Comparison of ENCODE assay signal across 9 cellular contexts in genomic region chr1:27604579-27605299, GRCh38. TPM values are rescaled to one million over a fixed set of nuclear protein-coding genes. Genes with fewer than 3 reads are reported as not detected.
A peak's percentile ranks its signal among the peaks of the same experiment; 100 is the strongest.
DNase-seq lines count a peak whose midpoint lies in the region; ATAC-seq and TF ChIP-seq lines count a peak whose summit lies in the region.
"Had no signal": no experiment of that assay in that cellular context is flagged by ENCODE, and none has a peak within 500 bp of the region (broad histone marks: within the 10 kb centered on the region; RNA-seq: fewer than 3 reads in every experiment).

No MANE protein-coding gene starts in this region.

- peaks cover 35% of the 10 kb centered on the region for H3K4me1 Mint-ChIP-seq in activated CD4-positive, alpha-beta T cell treated with anti-CD3 and anti-CD28 coated beads, Interleukin-2, amount 10 ng/mL, durations not matched to agents 7 days and 5 days
- H3K4me1 Mint-ChIP-seq in activated B cell treated with CpG ODN at 0.5 μM for 24 hours, result peaks cover 42% of the 10 kb centered on the region

- H3K27me3 ChIP-seq in iPS-15b (ENCODE audit: control insufficient read depth, insufficient read depth, low read length), result no peaks in the 10 kb centered on the region
- no peaks in the 10 kb centered on the region for H3K27me3 ChIP-seq in subcutaneous abdominal adipose tissue (ENCODE audit: control insufficient read depth in 5 of 5, insufficient read depth in 4 of 5, low read length in 5 of 5)
- H3K27me3 ChIP-seq in aorta (ENCODE audit: control insufficient read depth in 1 of 2, insufficient read depth in 2 of 2, low read length in 1 of 2), result no peaks in the 10 kb centered on the region

- CTCF ChIA-PET in activated CD4-positive, alpha-beta T cell treated with anti-CD3 and anti-CD28 coated beads, Interleukin-2, amount 10 ng/mL, durations not matched to agents 7 days and 5 days (lab: Charles Lee), result interaction anchor here (1.0 to 6.4 kb wide), 11 partner anchors 11 to 305 kb away, joined by 3 to 89 read pairs (median 4); no protein-coding TSS in a partner anchor
- CTCF ChIA-PET in activated B cell treated with CpG ODN at 0.5 μM for 24 hours (lab: Charles Lee), result interaction anchor here (0.6 to 8.8 kb wide), 16 partner anchors 10 to 306 kb away, joined by 3 to 253 read pairs (median 6); no protein-coding TSS in a partner anchor

- peak overlapping the region; percentile 91 for H3K4me3 Mint-ChIP-seq in activated CD4-positive, alpha-beta T cell treated with anti-CD3 and anti-CD28 coated beads, Interleukin-2, amount 10 ng/mL, durations not matched to agents 7 days and 5 days
- H3K4me3 Mint-ChIP-seq in activated B cell treated with CpG ODN at 0.5 μM for 24 hours, result peak overlapping the region; percentile 95

- ATAC-seq in activated B cell treated with CpG ODN at 0.5 μM for 24 hours (ENCODE audit: low read depth) (no peak), GM21390 (IDR thresholded peaks at IDR 0.05; ENCODE audit: unreplicated experiment) (no peak), aorta (ENCODE audit: low FRiP score) (no peak), GM18873 (IDR thresholded peaks at IDR 0.05; ENCODE audit: low FRiP score, unreplicated experiment) (no peak)

- peaks cover 42% of the 10 kb centered on the region for H3K4me1 ChIP-seq in iPS-15b (ENCODE audit: control insufficient read depth, insufficient read depth, low read length)
- peaks cover 4 to 50% (median 34%) of the 10 kb centered on the region in 5 donors for H3K4me1 ChIP-seq in subcutaneous abdominal adipose tissue (ENCODE audit: control insufficient read depth in 5 of 5, insufficient read depth in 5 of 5, low read length in 5 of 5)
- H3K4me1 ChIP-seq in aorta (ENCODE audit: control insufficient read depth in 1 of 2, insufficient read depth in 2 of 2, low read length in 2 of 2), result no peaks in the 10 kb centered on the region

- no peaks in the 10 kb centered on the region for H3K9me3 ChIP-seq in iPS-15b (ENCODE audit: control insufficient read depth, insufficient read depth, low read length)
- no peaks in the 10 kb centered on the region for H3K9me3 ChIP-seq in subcutaneous abdominal adipose tissue (ENCODE audit: control insufficient read depth in 5 of 5, low read length in 5 of 5)
- no peaks in the 10 kb centered on the region for H3K9me3 ChIP-seq in aorta (ENCODE audit: control insufficient read depth, low read length)

- TF ChIP-seq CTCF in activated B cell treated with CpG ODN at 0.5 μM for 24 hours (IDR thresholded peaks at IDR 0.05), result no peak

- H3K27ac ChIP-seq in subcutaneous abdominal adipose tissue (ENCODE audit: low read depth, low read length) (no peak overlapping the region), aorta (ENCODE audit: low read depth in 1 of 2, low read length in 2 of 2) (no peak overlapping the region)

- peaks cover 5% of the 10 kb centered on the region for H3K27me3 Mint-ChIP-seq in activated CD4-positive, alpha-beta T cell treated with anti-CD3 and anti-CD28 coated beads, Interleukin-2, amount 10 ng/mL, durations not matched to agents 7 days and 5 days
- H3K27me3 Mint-ChIP-seq in activated B cell treated with CpG ODN at 0.5 μM for 24 hours, result no peaks in the 10 kb centered on the region

- no peak overlapping the region for H3K9ac ChIP-seq in iPS-15b (ENCODE audit: low read depth, low read length)
- no peak overlapping the region for H3K9ac ChIP-seq in subcutaneous abdominal adipose tissue (ENCODE audit: low read length in 5 of 5)

- POLR2A ChIA-PET in activated CD4-positive, alpha-beta T cell treated with anti-CD3 and anti-CD28 coated beads, Interleukin-2, amount 10 ng/mL, durations not matched to agents 7 days and 5 days (lab: Charles Lee), result interaction anchor here (0.5 to 0.7 kb wide), 3 partner anchors 67 to 282 kb away, joined by 4 to 6 read pairs (median 4); no protein-coding TSS in a partner anchor
- POLR2A ChIA-PET in activated B cell treated with CpG ODN at 0.5 μM for 24 hours (lab: Charles Lee), result interaction anchor here (0.6 to 12.2 kb wide), 23 partner anchors 10 to 558 kb away, joined by 3 to 207 read pairs (median 4); no protein-coding TSS in a partner anchor

- DNase-seq in activated CD4-positive, alpha-beta T cell treated with anti-CD3 and anti-CD28 coated beads, Interleukin-2, amount 10 ng/mL, durations not matched to agents 7 days and 5 days, result no peak
- DNase-seq in activated CD4-positive, alpha-beta T cell treated with anti-CD3 and anti-CD28 coated beads, Interleukin-2, amount 50 U/mL, for 1 hour, result no peak
- DNase-seq in activated B cell treated with CpG ODN at 0.5 μM for 24 hours, result no peak
- no peak for DNase-seq in aorta

- no peak overlapping the region for H3K27ac Mint-ChIP-seq in activated CD4-positive, alpha-beta T cell treated with anti-CD3 and anti-CD28 coated beads, Interleukin-2, amount 10 ng/mL, durations not matched to agents 7 days and 5 days
- H3K27ac Mint-ChIP-seq in activated B cell treated with CpG ODN at 0.5 μM for 24 hours, result peak overlapping the region; percentile 66

- no peaks in the 10 kb centered on the region for H3K36me3 ChIP-seq in iPS-15b (ENCODE audit: control insufficient read depth, insufficient read depth, low read length)
- H3K36me3 ChIP-seq in subcutaneous abdominal adipose tissue (ENCODE audit: control insufficient read depth in 5 of 5, insufficient read depth in 5 of 5, low read length in 5 of 5), result no peaks in the 10 kb centered on the region
- no peaks in the 10 kb centered on the region for H3K36me3 ChIP-seq in aorta (ENCODE audit: control insufficient read depth in 1 of 2, insufficient read depth in 2 of 2, low read length in 1 of 2)

- H3K36me3 Mint-ChIP-seq in activated CD4-positive, alpha-beta T cell treated with anti-CD3 and anti-CD28 coated beads, Interleukin-2, amount 10 ng/mL, durations not matched to agents 7 days and 5 days (ENCODE audit: low read depth), result no peaks in the 10 kb centered on the region
- H3K36me3 Mint-ChIP-seq in activated B cell treated with CpG ODN at 0.5 μM for 24 hours (ENCODE audit: low read depth), result peaks cover 2% of the 10 kb centered on the region

- WGBS in aorta, 2 donors, result 35 to 42% methylated on average over 20 to 21 of the region's 21 CpGs

- H3K9me3 Mint-ChIP-seq in activated CD4-positive, alpha-beta T cell treated with anti-CD3 and anti-CD28 coated beads, Interleukin-2, amount 10 ng/mL, durations not matched to agents 7 days and 5 days, result no peaks in the 10 kb centered on the region
- no peaks in the 10 kb centered on the region for H3K9me3 Mint-ChIP-seq in activated B cell treated with CpG ODN at 0.5 μM for 24 hours

- intact Hi-C loops in activated B cell treated with CpG ODN at 0.5 μM for 24 hours (cut with micrococcal nuclease) (loop anchor here (5.0 kb wide), 3 partner anchors 228 to 562 kb away; partner anchors contain the start of gene PPP1R8), aorta (cut with DNase I) (loop anchor here (2.0 to 10.0 kb wide), 6 partner anchors 43 to 307 kb away; partner anchors contain the start of genes GPR3 (in 1 of the 2) and WASF2 (in 1 of the 2))

- H3K4me3 ChIP-seq in iPS-15b (ENCODE audit: low read depth, low read length), result peak overlapping the region; percentile 90
- H3K4me3 ChIP-seq in subcutaneous abdominal adipose tissue (ENCODE audit: low read depth in 1 of 5, low read length in 5 of 5), result peak overlapping the region; percentile 50 to 90 (median 73)
- H3K4me3 ChIP-seq in aorta (ENCODE audit: low read length in 2 of 2), result no peak overlapping the region

RNA-seq across cellular contexts. Expression of gene AHDC1, which starts 0.8 kb away (rescaled TPM):
- total RNA-seq in activated CD4-positive, alpha-beta T cell treated with anti-CD3 and anti-CD28 coated beads, Interleukin-2, amount 10 ng/mL, durations not matched to agents 7 days and 5 days, result 10 to 100 TPM; 15.3 to 19.3 TPM
- total RNA-seq in activated B cell treated with CpG ODN at 0.5 μM for 24 hours, result 22.4 and 23.3 TPM in 2 replicates
- total RNA-seq in aorta, result 10 to 100 TPM; 63.5 to 89.1 TPM
- polyA plus RNA-seq in aorta, result 10 to 100 TPM in 1 of 2 donors, 1 to 10 TPM in 1; 7.8 to 23.9 TPM

RNA-seq across cellular contexts. Expression of gene FGR, which starts 30.2 kb away (rescaled TPM):
- total RNA-seq in activated CD4-positive, alpha-beta T cell treated with anti-CD3 and anti-CD28 coated beads, Interleukin-2, amount 10 ng/mL, durations not matched to agents 7 days and 5 days, result not detected
- total RNA-seq in activated B cell treated with CpG ODN at 0.5 μM for 24 hours, result 28.6 and 28.8 TPM in 2 replicates
- total RNA-seq in aorta, result 10 to 100 TPM; 12.1 to 21.7 TPM
- 10 to 100 TPM in 1 of 2 donors, 1 to 10 TPM in 1; 2.8 to 12.1 TPM for polyA plus RNA-seq in aorta
- total RNA-seq: Daoy had no signal

Comparison
In these comparisons a context has a peak if more than half of its experiments do, and no peak if none do; other contexts are left out.
1. H3K4me3 ChIP-seq: peak in iPS-15b (single experiment) and subcutaneous abdominal adipose tissue (5 of 5); none in aorta (0 of 2).
2. RNA of gene FGR, which starts 30.2 kb away (total RNA-seq): 28.6 to 28.8 TPM in activated B cell treated with CpG ODN at 0.5 μM for 24 hours and 12.1 to 21.7 TPM in aorta; not detected in activated CD4-positive, alpha-beta T cell treated with anti-CD3 and anti-CD28 coated beads, Interleukin-2, amount 10 ng/mL, durations not matched to agents 7 days and 5 days; every median in the first group is over 10 times any median in the second.